ENCODE assay signal across 2 cellular contexts in the genomic region with DNA sequence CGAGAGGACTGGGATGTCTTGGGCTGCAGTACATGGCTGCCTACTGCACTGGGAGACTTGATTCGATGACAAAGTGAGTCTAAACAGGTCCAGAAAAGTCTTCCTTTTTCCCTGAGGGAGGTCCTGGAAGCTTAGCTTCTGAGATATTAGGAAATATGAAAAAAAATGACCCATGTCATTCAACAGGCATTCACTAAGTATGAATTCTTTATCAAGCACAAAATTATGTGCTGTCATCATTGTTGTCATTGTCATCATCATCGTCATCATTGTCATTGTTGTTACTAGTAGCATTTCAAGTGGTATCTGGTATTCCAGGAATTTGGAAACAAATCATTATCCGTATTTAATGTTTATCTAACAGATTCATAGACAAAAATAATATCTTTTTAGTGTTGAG.
TF ChIP-seq lines count a peak whose summit lies in the region.

No MANE protein-coding gene starts in this region.

TF ChIP-seq in IMR-90, 13 proteins besides CTCF, POLR2A, EP300 and RAD21:
- TF ChIP-seq SMC3 (IDR thresholded peaks at IDR 0.05; ENCODE audit: low read depth, low read length) (no peak), MAFK (IDR thresholded peaks at IDR 0.05; ENCODE audit: low read depth, low read length) (no peak), RCOR1 (IDR thresholded peaks at IDR 0.05; ENCODE audit: insufficient replicate concordance, low read length) (no peak), NFE2L2 (IDR thresholded peaks at IDR 0.05; ENCODE audit: low read depth, low read length) (no peak), BHLHE40 (IDR thresholded peaks at IDR 0.05; ENCODE audit: low read depth, low read length) (no peak), RFX5 (IDR thresholded peaks at IDR 0.05; ENCODE audit: low read depth, low read length) (no peak), MAZ (IDR thresholded peaks at IDR 0.05; ENCODE audit: borderline replicate concordance, low read depth, low read length) (no peak), MXI1 (IDR thresholded peaks at IDR 0.05; ENCODE audit: borderline replicate concordance, low read depth, low read length) (no peak), CHD1 (IDR thresholded peaks at IDR 0.05; ENCODE audit: low read depth, low read length) (no peak)
- TF ChIP-seq, protein P1, sequence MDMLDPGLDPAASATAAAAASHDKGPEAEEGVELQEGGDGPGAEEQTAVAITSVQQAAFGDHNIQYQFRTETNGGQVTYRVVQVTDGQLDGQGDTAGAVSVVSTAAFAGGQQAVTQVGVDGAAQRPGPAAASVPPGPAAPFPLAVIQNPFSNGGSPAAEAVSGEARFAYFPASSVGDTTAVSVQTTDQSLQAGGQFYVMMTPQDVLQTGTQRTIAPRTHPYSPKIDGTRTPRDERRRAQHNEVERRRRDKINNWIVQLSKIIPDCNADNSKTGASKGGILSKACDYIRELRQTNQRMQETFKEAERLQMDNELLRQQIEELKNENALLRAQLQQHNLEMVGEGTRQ (IDR thresholded peaks at IDR 0.05; ENCODE audit: low read depth, low read length) = no peak
- TF ChIP-seq, protein P2, sequence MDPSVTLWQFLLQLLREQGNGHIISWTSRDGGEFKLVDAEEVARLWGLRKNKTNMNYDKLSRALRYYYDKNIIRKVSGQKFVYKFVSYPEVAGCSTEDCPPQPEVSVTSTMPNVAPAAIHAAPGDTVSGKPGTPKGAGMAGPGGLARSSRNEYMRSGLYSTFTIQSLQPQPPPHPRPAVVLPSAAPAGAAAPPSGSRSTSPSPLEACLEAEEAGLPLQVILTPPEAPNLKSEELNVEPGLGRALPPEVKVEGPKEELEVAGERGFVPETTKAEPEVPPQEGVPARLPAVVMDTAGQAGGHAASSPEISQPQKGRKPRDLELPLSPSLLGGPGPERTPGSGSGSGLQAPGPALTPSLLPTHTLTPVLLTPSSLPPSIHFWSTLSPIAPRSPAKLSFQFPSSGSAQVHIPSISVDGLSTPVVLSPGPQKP (IDR thresholded peaks at IDR 0.05; ENCODE audit: borderline replicate concordance, low read depth, low read length) = no peak

TF ChIP-seq in WTC11, 78 proteins besides CTCF, POLR2A, EP300 and RAD21:
- TF ChIP-seq MYBL2 (CRISPR knock-in tag; IDR thresholded peaks at IDR 0.05) (no peak), ZNF121 (CRISPR knock-in tag; IDR thresholded peaks at IDR 0.05) (no peak), JAZF1 (CRISPR knock-in tag; IDR thresholded peaks at IDR 0.05) (no peak), ZNF138 (CRISPR knock-in tag; conservative IDR thresholded peaks at IDR 0.05) (no peak), EMX1 (CRISPR knock-in tag; IDR thresholded peaks at IDR 0.05) (no peak)
- TF ChIP-seq, protein P3, sequence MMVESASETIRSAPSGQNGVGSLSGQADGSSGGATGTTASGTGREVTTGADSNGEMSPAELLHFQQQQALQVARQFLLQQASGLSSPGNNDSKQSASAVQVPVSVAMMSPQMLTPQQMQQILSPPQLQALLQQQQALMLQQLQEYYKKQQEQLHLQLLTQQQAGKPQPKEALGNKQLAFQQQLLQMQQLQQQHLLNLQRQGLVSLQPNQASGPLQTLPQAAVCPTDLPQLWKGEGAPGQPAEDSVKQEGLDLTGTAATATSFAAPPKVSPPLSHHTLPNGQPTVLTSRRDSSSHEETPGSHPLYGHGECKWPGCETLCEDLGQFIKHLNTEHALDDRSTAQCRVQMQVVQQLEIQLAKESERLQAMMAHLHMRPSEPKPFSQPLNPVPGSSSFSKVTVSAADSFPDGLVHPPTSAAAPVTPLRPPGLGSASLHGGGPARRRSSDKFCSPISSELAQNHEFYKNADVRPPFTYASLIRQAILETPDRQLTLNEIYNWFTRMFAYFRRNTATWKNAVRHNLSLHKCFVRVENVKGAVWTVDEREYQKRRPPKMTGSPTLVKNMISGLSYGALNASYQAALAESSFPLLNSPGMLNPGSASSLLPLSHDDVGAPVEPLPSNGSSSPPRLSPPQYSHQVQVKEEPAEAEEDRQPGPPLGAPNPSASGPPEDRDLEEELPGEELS (CRISPR knock-in tag; IDR thresholded peaks at IDR 0.05) = no peak
- TF ChIP-seq, protein P4, sequence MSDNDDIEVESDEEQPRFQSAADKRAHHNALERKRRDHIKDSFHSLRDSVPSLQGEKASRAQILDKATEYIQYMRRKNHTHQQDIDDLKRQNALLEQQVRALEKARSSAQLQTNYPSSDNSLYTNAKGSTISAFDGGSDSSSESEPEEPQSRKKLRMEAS (CRISPR knock-in tag; IDR thresholded peaks at IDR 0.05) = no peak
